In genomic region chr12:6427796-6428195, GRCh38 we compare ENCODE assay signal across 3 cellular contexts. TPM values are rescaled to one million over a fixed set of nuclear protein-coding genes. Genes with fewer than 3 reads are reported as not detected.
"Had no signal": no experiment of that assay in that cellular context is flagged by ENCODE, and none has a peak within 500 bp of the region (broad histone marks: within the 10 kb centered on the region; RNA-seq: fewer than 3 reads in every experiment).

No MANE protein-coding gene starts in this region.

RNA-seq across cellular contexts. Expression of gene CD27, which starts 17.0 kb away (rescaled TPM):
- total RNA-seq: cerebellum, dermis microvascular lymphatic vessel endothelial cell had no signal

RNA-seq across cellular contexts. Expression of gene SCNN1A, which starts 52.4 kb away (rescaled TPM):
- total RNA-seq: cerebellum, temporal lobe had no signal
